ENCODE assay signal across 13 cellular contexts in the genomic region with DNA sequence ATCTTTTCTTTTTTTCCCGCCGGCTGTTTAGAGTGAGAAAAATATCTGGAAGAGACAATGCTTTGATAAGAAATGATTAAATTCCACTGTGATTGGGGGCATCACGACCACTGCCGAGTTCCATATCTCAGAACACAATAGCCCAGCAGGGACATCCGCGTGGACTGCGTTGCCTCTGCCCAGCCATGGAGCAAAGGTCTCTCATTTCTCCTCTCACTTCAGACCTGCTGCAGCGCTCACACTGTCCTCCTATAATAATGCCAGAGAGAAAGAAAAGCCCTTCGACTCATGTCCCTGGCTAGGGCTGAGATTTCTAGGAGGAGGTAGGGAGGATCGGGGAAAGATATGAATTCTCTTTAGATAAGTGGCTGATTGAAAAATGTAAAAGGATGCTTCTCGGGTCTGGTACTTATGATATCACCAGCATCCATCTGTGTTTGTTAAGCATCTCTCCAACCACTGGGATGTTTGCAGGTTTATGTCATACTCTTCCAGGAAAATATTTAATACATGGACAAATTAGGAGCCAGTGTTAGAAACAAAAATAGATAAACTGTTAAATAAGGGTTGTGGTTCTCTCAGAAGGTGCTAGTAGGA.
DNase-seq lines count a peak whose midpoint lies in the region; ATAC-seq lines count a peak whose summit lies in the region.
"Had no signal": no experiment of that assay in that cellular context is flagged by ENCODE, and none has a peak within 500 bp of the region (broad histone marks: within the 10 kb centered on the region; RNA-seq: fewer than 3 reads in every experiment).

No MANE protein-coding gene starts in this region.

- ATAC-seq in sciatic nerve = peak; percentile 40
- no peak for ATAC-seq in naive thymus-derived CD8-positive, alpha-beta T cell
- ATAC-seq in GM18868 (IDR thresholded peaks at IDR 0.05; ENCODE audit: unreplicated experiment) = no peak
- no peak for ATAC-seq in HG03565 (IDR thresholded peaks at IDR 0.05; ENCODE audit: unreplicated experiment)

- intact Hi-C loops in sciatic nerve (cut with DNase I) = no loop called here

- peaks cover 0 to 2% (median 0%) of the 10 kb centered on the region in 3 donors for H3K36me3 Mint-ChIP-seq in naive thymus-derived CD8-positive, alpha-beta T cell
- H3K36me3 Mint-ChIP-seq: CD4-positive, alpha-beta memory T cell had no signal

- H3K27ac Mint-ChIP-seq in naive thymus-derived CD8-positive, alpha-beta T cell = no peak overlapping the region
- H3K27ac Mint-ChIP-seq: memory B cell had no signal

- H3K9me3 Mint-ChIP-seq in naive thymus-derived CD8-positive, alpha-beta T cell = no peaks in the 10 kb centered on the region
- H3K9me3 Mint-ChIP-seq: memory B cell had no signal

- no peaks in the 10 kb centered on the region for H3K4me1 Mint-ChIP-seq in naive thymus-derived CD8-positive, alpha-beta T cell
- H3K4me1 Mint-ChIP-seq: memory B cell had no signal

- DNase-seq in HCEC 1CT = peak; percentile 32
- DNase-seq in amniotic epithelial cell (ENCODE audit: low read depth) = peak; percentile 83
- DNase-seq in glomerular visceral epithelial cell (ENCODE audit: extremely low spot score) = peak; percentile 16
- no peak for DNase-seq in sciatic nerve (ENCODE audit: low spot score)
- no peak for DNase-seq in activated CD4-positive, alpha-beta T cell treated with anti-CD3 and anti-CD28 coated beads for 48 hours
- DNase-seq in naive thymus-derived CD8-positive, alpha-beta T cell = no peak
- DNase-seq: activated CD4-positive, CD25-positive, alpha-beta regulatory T cell; CD4-positive, alpha-beta memory T cell; KG1; SHP77 treated with DMSO at 0.1 percent for 48 hours had no signal

- H3K4me3 Mint-ChIP-seq in naive thymus-derived CD8-positive, alpha-beta T cell = no peak overlapping the region
- H3K4me3 Mint-ChIP-seq: CD4-positive, alpha-beta memory T cell; memory B cell had no signal

- POLR2A ChIA-PET in naive thymus-derived CD8-positive, alpha-beta T cell (lab: Charles Lee) = no interaction called here

- peaks cover 4 to 16% (median 6%) of the 10 kb centered on the region in 5 donors for H3K27me3 Mint-ChIP-seq in naive thymus-derived CD8-positive, alpha-beta T cell

Comparison
In these comparisons a context has a peak if more than half of its experiments do, and no peak if none do; other contexts are left out.
1. DNase-seq: peak in HCEC 1CT (single experiment), amniotic epithelial cell (single experiment) and glomerular visceral epithelial cell (single experiment); none in sciatic nerve (single experiment), activated CD4-positive, alpha-beta T cell treated with anti-CD3 and anti-CD28 coated beads for 48 hours (single experiment) and naive thymus-derived CD8-positive, alpha-beta T cell (0 of 10).